In genomic region chr1:154845174-154845573, GRCh38 we compare ENCODE assay signal across 3 cellular contexts.
A peak's percentile ranks its signal among the peaks of the same experiment; 100 is the strongest.
TF ChIP-seq lines count a peak whose summit lies in the region.

No MANE protein-coding gene starts in this region.

TF ChIP-seq in SK-N-SH, 30 proteins besides CTCF, POLR2A, EP300 and RAD21:
- TF ChIP-seq RCOR1 (IDR thresholded peaks at IDR 0.05; ENCODE audit: low read length) (peak; percentile 55; the same call in 1 of the 2 replicates), YY1 (IDR thresholded peaks at IDR 0.05; ENCODE audit: low read depth) (no peak), REST (IDR thresholded peaks at IDR 0.05; ENCODE audit: low read depth, low read length) (no peak), CHD2 (IDR thresholded peaks at IDR 0.05; ENCODE audit: low read length, partially characterized antibody) (no peak)
- TF ChIP-seq, protein P1, sequence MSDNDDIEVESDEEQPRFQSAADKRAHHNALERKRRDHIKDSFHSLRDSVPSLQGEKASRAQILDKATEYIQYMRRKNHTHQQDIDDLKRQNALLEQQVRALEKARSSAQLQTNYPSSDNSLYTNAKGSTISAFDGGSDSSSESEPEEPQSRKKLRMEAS (IDR thresholded peaks at IDR 0.05; ENCODE audit: low read depth): no peak

TF ChIP-seq in SK-N-SH treated with all-trans-retinoic acid at 6 μM for 48 hours, 23 proteins besides CTCF, POLR2A, EP300 and RAD21:
- TF ChIP-seq ISL1 (CRISPR knock-in tag; IDR thresholded peaks at IDR 0.05): no peak
- TF ChIP-seq TCF4 (CRISPR knock-in tag; IDR thresholded peaks at IDR 0.05; ENCODE audit: borderline replicate concordance): no peak
- TF ChIP-seq CSDC2 (CRISPR knock-in tag; IDR thresholded peaks at IDR 0.05): no peak
- TF ChIP-seq ZC3H10 (CRISPR knock-in tag; IDR thresholded peaks at IDR 0.05): no peak
- no peak for TF ChIP-seq SNAI2 (CRISPR knock-in tag; IDR thresholded peaks at IDR 0.05)
- TF ChIP-seq GLIS3 (CRISPR knock-in tag; IDR thresholded peaks at IDR 0.05): no peak
- no peak for TF ChIP-seq BACH2 (CRISPR knock-in tag; IDR thresholded peaks at IDR 0.05; ENCODE audit: borderline replicate concordance)
- TF ChIP-seq, protein P2, sequence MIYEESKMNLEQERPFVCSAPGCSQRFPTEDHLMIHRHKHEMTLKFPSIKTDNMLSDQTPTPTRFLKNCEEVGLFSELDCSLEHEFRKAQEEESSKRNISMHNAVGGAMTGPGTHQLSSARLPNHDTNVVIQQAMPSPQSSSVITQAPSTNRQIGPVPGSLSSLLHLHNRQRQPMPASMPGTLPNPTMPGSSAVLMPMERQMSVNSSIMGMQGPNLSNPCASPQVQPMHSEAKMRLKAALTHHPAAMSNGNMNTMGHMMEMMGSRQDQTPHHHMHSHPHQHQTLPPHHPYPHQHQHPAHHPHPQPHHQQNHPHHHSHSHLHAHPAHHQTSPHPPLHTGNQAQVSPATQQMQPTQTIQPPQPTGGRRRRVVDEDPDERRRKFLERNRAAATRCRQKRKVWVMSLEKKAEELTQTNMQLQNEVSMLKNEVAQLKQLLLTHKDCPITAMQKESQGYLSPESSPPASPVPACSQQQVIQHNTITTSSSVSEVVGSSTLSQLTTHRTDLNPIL (CRISPR knock-in tag; IDR thresholded peaks at IDR 0.05; ENCODE audit: low read depth): no peak
- no peak for TF ChIP-seq ESRRG (CRISPR knock-in tag; IDR thresholded peaks at IDR 0.05)
- TF ChIP-seq, protein P3, sequence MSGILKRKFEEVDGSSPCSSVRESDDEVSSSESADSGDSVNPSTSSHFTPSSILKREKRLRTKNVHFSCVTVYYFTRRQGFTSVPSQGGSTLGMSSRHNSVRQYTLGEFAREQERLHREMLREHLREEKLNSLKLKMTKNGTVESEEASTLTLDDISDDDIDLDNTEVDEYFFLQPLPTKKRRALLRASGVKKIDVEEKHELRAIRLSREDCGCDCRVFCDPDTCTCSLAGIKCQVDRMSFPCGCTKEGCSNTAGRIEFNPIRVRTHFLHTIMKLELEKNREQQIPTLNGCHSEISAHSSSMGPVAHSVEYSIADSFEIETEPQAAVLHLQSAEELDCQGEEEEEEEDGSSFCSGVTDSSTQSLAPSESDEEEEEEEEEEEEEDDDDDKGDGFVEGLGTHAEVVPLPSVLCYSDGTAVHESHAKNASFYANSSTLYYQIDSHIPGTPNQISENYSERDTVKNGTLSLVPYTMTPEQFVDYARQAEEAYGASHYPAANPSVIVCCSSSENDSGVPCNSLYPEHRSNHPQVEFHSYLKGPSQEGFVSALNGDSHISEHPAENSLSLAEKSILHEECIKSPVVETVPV (CRISPR knock-in tag; IDR thresholded peaks at IDR 0.05): no peak
- TF ChIP-seq POU6F1 (CRISPR knock-in tag; IDR thresholded peaks at IDR 0.05; ENCODE audit: borderline replicate concordance, low read depth): no peak

TF ChIP-seq in H1, 55 proteins besides CTCF, POLR2A, EP300 and RAD21:
- TF ChIP-seq SP4 (IDR thresholded peaks at IDR 0.05; ENCODE audit: low read length) (no peak), EZH2 (IDR thresholded peaks at IDR 0.05; ENCODE audit: low read depth, low read length, severe bottlenecking) (no peak)
